In genomic region chr10:42638053-42638820, GRCh38 we compare ENCODE assay signal across 1 cellular context.
TF ChIP-seq lines count a peak whose summit lies in the region.

TSS of gene ZNF33B (minus strand) at chr10:42638570. CDS start at chr10:42636928, 1,642 bp downstream.

TF ChIP-seq in K562, 482 proteins besides CTCF, POLR2A, EP300 and RAD21 (continued from another document and continues in another):
- TF ChIP-seq NELFE (IDR thresholded peaks at IDR 0.05; ENCODE audit: insufficient read depth, insufficient read length): no peak
- no peak for TF ChIP-seq HOXB6 (CRISPR knock-in tag; IDR thresholded peaks at IDR 0.05; ENCODE audit: borderline replicate concordance)
- TF ChIP-seq, protein P1, sequence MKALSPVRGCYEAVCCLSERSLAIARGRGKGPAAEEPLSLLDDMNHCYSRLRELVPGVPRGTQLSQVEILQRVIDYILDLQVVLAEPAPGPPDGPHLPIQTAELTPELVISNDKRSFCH (CRISPR knock-in tag; IDR thresholded peaks at IDR 0.05): no peak
- TF ChIP-seq, protein P1 (tag; IDR thresholded peaks at IDR 0.05): no peak
- no peak for TF ChIP-seq ZNF217 (CRISPR knock-in tag; IDR thresholded peaks at IDR 0.05)
- TF ChIP-seq SMARCC2 (IDR thresholded peaks at IDR 0.05; ENCODE audit: low read depth): no peak
- no peak; the same call in 1 of the 2 replicates for TF ChIP-seq SAFB (IDR thresholded peaks at IDR 0.05; ENCODE audit: borderline replicate concordance, low read depth, low read length)
- no peak for TF ChIP-seq STAT5A (IDR thresholded peaks at IDR 0.05; ENCODE audit: borderline replicate concordance, low read length)
- TF ChIP-seq NR2C1 (IDR thresholded peaks at IDR 0.05): no peak
- peak; percentile 2; the same call in 1 of the 2 replicates for TF ChIP-seq NR2C1 (tag; IDR thresholded peaks at IDR 0.05)
- TF ChIP-seq ZNF24 (IDR thresholded peaks at IDR 0.05): peak; percentile 97
- no peak for TF ChIP-seq ZNF384 (IDR thresholded peaks at IDR 0.05; ENCODE audit: low read depth, low read length)
- TF ChIP-seq, protein P2, sequence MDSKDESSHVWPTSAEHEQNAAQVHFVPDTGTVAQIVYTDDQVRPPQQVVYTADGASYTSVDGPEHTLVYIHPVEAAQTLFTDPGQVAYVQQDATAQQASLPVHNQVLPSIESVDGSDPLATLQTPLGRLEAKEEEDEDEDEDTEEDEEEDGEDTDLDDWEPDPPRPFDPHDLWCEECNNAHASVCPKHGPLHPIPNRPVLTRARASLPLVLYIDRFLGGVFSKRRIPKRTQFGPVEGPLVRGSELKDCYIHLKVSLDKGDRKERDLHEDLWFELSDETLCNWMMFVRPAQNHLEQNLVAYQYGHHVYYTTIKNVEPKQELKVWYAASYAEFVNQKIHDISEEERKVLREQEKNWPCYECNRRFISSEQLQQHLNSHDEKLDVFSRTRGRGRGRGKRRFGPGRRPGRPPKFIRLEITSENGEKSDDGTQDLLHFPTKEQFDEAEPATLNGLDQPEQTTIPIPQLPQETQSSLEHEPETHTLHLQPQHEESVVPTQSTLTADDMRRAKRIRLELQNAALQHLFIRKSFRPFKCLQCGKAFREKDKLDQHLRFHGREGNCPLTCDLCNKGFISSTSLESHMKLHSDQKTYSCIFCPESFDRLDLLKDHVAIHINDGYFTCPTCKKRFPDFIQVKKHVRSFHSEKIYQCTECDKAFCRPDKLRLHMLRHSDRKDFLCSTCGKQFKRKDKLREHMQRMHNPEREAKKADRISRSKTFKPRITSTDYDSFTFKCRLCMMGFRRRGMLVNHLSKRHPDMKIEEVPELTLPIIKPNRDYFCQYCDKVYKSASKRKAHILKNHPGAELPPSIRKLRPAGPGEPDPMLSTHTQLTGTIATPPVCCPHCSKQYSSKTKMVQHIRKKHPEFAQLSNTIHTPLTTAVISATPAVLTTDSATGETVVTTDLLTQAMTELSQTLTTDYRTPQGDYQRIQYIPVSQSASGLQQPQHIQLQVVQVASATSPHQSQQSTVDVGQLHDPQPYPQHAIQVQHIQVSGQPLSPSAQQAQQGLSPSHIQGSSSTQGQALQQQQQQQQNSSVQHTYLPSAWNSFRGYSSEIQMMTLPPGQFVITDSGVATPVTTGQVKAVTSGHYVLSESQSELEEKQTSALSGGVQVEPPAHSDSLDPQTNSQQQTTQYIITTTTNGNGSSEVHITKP (IDR thresholded peaks at IDR 0.05; ENCODE audit: partially characterized antibody): peak; percentile 56
- TF ChIP-seq FOS (IDR thresholded peaks at IDR 0.05; ENCODE audit: extremely low read depth, insufficient read length): no peak
- TF ChIP-seq KDM5B (IDR thresholded peaks at IDR 0.05; ENCODE audit: insufficient replicate concordance, low read depth, low read length): peak; percentile 89
- TF ChIP-seq, protein P3, sequence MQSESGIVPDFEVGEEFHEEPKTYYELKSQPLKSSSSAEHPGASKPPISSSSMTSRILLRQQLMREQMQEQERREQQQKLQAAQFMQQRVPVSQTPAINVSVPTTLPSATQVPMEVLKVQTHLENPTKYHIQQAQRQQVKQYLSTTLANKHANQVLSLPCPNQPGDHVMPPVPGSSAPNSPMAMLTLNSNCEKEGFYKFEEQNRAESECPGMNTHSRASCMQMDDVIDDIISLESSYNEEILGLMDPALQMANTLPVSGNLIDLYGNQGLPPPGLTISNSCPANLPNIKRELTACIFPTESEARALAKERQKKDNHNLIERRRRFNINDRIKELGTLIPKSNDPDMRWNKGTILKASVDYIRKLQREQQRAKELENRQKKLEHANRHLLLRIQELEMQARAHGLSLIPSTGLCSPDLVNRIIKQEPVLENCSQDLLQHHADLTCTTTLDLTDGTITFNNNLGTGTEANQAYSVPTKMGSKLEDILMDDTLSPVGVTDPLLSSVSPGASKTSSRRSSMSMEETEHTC (IDR thresholded peaks at IDR 0.05): peak; percentile 44; the same call in 1 of the 2 replicates
- TF ChIP-seq, protein P4, sequence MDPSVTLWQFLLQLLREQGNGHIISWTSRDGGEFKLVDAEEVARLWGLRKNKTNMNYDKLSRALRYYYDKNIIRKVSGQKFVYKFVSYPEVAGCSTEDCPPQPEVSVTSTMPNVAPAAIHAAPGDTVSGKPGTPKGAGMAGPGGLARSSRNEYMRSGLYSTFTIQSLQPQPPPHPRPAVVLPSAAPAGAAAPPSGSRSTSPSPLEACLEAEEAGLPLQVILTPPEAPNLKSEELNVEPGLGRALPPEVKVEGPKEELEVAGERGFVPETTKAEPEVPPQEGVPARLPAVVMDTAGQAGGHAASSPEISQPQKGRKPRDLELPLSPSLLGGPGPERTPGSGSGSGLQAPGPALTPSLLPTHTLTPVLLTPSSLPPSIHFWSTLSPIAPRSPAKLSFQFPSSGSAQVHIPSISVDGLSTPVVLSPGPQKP (CRISPR knock-in tag; IDR thresholded peaks at IDR 0.05): no peak
- no peak; the same call in 1 of the 2 replicates for TF ChIP-seq MTA1 (IDR thresholded peaks at IDR 0.05; ENCODE audit: borderline replicate concordance)
- TF ChIP-seq CAMTA2 (CRISPR knock-in tag; conservative IDR thresholded peaks at IDR 0.05): no peak
- TF ChIP-seq ZNF174 (CRISPR knock-in tag; IDR thresholded peaks at IDR 0.05): no peak
- TF ChIP-seq E2F5 (CRISPR knock-in tag; IDR thresholded peaks at IDR 0.05): peak; percentile 88; the same call in 1 of the 2 replicates
- no peak for TF ChIP-seq ZKSCAN3 (CRISPR knock-in tag; IDR thresholded peaks at IDR 0.05)
- TF ChIP-seq CEBPG (CRISPR knock-in tag; IDR thresholded peaks at IDR 0.05): no peak
- no peak for TF ChIP-seq CEBPG (tag; conservative IDR thresholded peaks at IDR 0.05 in 1 of 2, IDR thresholded peaks at IDR 0.05 in 1 of 2)
- TF ChIP-seq, protein P5, sequence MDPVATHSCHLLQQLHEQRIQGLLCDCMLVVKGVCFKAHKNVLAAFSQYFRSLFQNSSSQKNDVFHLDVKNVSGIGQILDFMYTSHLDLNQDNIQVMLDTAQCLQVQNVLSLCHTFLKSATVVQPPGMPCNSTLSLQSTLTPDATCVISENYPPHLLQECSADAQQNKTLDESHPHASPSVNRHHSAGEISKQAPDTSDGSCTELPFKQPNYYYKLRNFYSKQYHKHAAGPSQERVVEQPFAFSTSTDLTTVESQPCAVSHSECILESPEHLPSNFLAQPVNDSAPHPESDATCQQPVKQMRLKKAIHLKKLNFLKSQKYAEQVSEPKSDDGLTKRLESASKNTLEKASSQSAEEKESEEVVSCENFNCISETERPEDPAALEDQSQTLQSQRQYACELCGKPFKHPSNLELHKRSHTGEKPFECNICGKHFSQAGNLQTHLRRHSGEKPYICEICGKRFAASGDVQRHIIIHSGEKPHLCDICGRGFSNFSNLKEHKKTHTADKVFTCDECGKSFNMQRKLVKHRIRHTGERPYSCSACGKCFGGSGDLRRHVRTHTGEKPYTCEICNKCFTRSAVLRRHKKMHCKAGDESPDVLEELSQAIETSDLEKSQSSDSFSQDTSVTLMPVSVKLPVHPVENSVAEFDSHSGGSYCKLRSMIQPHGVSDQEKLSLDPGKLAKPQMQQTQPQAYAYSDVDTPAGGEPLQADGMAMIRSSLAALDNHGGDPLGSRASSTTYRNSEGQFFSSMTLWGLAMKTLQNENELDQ (CRISPR knock-in tag; IDR thresholded peaks at IDR 0.05; ENCODE audit: borderline replicate concordance): peak; percentile 39; the same call in 1 of the 2 replicates
- TF ChIP-seq UBTF (IDR thresholded peaks at IDR 0.05; ENCODE audit: borderline replicate concordance in 1 of 2, low read depth in 2 of 2, low read length in 2 of 2): peak in 1 of 2 experiments; percentile 66; a peak in 1 of 4 replicates
- no peak for TF ChIP-seq TSC22D4 (tag; IDR thresholded peaks at IDR 0.05)
- no peak for TF ChIP-seq ARHGAP35 (IDR thresholded peaks at IDR 0.05; ENCODE audit: partially characterized antibody)
- no peak for TF ChIP-seq GATA2 (CRISPR knock-in tag; IDR thresholded peaks at IDR 0.05)
- TF ChIP-seq ATF7 (IDR thresholded peaks at IDR 0.05): peak; percentile 75
- TF ChIP-seq MCM5 (IDR thresholded peaks at IDR 0.05; ENCODE audit: low read depth): no peak
- no peak for TF ChIP-seq CREB5 (CRISPR knock-in tag; IDR thresholded peaks at IDR 0.05)
- TF ChIP-seq, protein P6, sequence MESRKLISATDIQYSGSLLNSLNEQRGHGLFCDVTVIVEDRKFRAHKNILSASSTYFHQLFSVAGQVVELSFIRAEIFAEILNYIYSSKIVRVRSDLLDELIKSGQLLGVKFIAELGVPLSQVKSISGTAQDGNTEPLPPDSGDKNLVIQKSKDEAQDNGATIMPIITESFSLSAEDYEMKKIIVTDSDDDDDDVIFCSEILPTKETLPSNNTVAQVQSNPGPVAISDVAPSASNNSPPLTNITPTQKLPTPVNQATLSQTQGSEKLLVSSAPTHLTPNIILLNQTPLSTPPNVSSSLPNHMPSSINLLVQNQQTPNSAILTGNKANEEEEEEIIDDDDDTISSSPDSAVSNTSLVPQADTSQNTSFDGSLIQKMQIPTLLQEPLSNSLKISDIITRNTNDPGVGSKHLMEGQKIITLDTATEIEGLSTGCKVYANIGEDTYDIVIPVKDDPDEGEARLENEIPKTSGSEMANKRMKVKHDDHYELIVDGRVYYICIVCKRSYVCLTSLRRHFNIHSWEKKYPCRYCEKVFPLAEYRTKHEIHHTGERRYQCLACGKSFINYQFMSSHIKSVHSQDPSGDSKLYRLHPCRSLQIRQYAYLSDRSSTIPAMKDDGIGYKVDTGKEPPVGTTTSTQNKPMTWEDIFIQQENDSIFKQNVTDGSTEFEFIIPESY (CRISPR knock-in tag; IDR thresholded peaks at IDR 0.05): peak; percentile 33; the same call in 1 of the 2 replicates
- no peak for TF ChIP-seq HMG20B (CRISPR knock-in tag; IDR thresholded peaks at IDR 0.05)
- TF ChIP-seq ZFPM2 (CRISPR knock-in tag; IDR thresholded peaks at IDR 0.05): no peak
- TF ChIP-seq RAD51 (IDR thresholded peaks at IDR 0.05; ENCODE audit: borderline replicate concordance, low read depth): no peak
- TF ChIP-seq CHD2 (IDR thresholded peaks at IDR 0.05; ENCODE audit: low read depth, low read length): peak; percentile 59; the same call in 1 of the 2 replicates
- TF ChIP-seq RREB1 (CRISPR knock-in tag; IDR thresholded peaks at IDR 0.05): no peak
